ENCODE assay signal across 1 cellular context in the genomic region with DNA sequence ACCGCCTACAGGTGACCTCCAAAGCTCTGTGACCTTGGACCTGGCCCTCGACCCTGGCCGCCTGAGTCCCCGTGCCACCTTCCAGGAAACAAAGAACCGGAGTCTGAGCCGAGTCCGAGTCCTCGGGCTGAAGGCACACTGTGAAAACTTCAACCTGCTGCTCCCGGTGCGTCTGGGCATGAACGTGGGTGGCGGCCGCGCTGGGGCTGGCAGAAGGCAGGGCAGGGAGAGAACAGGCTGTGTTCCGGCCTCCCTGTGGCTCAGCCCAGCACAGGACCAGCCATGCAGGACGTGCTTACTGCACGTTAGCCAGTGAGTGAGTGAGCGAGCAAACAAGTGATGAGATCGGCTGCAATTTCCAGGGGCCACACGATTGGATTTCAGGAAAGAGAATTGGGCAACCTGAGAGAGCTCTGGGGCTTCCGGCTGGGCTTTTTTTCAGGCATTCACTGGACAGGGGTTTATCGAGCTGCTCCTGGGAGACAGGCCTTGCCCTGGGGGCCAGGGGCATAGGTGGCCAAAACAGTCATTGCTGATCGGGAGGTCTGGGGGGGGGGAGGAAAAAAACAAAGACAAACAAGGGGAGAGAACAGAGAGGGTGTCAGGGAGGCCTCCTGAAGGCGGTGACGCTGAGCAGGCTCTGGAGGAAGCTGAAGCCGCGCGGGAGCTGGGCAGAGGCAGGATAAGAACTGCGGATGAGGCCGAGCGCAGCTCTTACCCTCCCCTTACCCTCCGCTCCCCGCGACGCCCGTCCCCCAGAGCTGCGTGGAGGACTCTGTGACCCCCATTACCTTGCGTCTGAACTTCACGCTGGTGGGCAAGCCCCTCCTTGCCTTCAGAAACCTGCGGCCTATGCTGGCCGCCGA.
TF ChIP-seq lines count a peak whose summit lies in the region.

No MANE protein-coding gene starts in this region.

TF ChIP-seq in HepG2, 621 proteins besides CTCF, POLR2A, EP300 and RAD21 (continued from another document and continues in another):
- TF ChIP-seq NFATC3 (CRISPR knock-in tag; IDR thresholded peaks at IDR 0.05) = no peak
- TF ChIP-seq ZNF3 (CRISPR knock-in tag; IDR thresholded peaks at IDR 0.05) = no peak
- no peak for TF ChIP-seq ZNF207 (IDR thresholded peaks at IDR 0.05; ENCODE audit: borderline replicate concordance)
- TF ChIP-seq ZNF609 (CRISPR knock-in tag; IDR thresholded peaks at IDR 0.05; ENCODE audit: borderline replicate concordance) = no peak; the same call in 1 of the 2 replicates
- TF ChIP-seq KDM3A (CRISPR knock-in tag; IDR thresholded peaks at IDR 0.05; ENCODE audit: low read depth) = no peak
- TF ChIP-seq, protein P1, sequence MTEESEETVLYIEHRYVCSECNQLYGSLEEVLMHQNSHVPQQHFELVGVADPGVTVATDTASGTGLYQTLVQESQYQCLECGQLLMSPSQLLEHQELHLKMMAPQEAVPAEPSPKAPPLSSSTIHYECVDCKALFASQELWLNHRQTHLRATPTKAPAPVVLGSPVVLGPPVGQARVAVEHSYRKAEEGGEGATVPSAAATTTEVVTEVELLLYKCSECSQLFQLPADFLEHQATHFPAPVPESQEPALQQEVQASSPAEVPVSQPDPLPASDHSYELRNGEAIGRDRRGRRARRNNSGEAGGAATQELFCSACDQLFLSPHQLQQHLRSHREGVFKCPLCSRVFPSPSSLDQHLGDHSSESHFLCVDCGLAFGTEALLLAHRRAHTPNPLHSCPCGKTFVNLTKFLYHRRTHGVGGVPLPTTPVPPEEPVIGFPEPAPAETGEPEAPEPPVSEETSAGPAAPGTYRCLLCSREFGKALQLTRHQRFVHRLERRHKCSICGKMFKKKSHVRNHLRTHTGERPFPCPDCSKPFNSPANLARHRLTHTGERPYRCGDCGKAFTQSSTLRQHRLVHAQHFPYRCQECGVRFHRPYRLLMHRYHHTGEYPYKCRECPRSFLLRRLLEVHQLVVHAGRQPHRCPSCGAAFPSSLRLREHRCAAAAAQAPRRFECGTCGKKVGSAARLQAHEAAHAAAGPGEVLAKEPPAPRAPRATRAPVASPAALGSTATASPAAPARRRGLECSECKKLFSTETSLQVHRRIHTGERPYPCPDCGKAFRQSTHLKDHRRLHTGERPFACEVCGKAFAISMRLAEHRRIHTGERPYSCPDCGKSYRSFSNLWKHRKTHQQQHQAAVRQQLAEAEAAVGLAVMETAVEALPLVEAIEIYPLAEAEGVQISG (CRISPR knock-in tag; IDR thresholded peaks at IDR 0.05) = peak; percentile 29; the same call in 1 of the 2 replicates
- no peak for TF ChIP-seq ATRX (CRISPR knock-in tag; IDR thresholded peaks at IDR 0.05; ENCODE audit: borderline replicate concordance)
- TF ChIP-seq ZNF274 (CRISPR knock-in tag; IDR thresholded peaks at IDR 0.05) = no peak
- TF ChIP-seq, protein P2, sequence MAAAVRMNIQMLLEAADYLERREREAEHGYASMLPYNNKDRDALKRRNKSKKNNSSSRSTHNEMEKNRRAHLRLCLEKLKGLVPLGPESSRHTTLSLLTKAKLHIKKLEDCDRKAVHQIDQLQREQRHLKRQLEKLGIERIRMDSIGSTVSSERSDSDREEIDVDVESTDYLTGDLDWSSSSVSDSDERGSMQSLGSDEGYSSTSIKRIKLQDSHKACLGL (CRISPR knock-in tag; IDR thresholded peaks at IDR 0.05) = no peak
- TF ChIP-seq, protein P3, sequence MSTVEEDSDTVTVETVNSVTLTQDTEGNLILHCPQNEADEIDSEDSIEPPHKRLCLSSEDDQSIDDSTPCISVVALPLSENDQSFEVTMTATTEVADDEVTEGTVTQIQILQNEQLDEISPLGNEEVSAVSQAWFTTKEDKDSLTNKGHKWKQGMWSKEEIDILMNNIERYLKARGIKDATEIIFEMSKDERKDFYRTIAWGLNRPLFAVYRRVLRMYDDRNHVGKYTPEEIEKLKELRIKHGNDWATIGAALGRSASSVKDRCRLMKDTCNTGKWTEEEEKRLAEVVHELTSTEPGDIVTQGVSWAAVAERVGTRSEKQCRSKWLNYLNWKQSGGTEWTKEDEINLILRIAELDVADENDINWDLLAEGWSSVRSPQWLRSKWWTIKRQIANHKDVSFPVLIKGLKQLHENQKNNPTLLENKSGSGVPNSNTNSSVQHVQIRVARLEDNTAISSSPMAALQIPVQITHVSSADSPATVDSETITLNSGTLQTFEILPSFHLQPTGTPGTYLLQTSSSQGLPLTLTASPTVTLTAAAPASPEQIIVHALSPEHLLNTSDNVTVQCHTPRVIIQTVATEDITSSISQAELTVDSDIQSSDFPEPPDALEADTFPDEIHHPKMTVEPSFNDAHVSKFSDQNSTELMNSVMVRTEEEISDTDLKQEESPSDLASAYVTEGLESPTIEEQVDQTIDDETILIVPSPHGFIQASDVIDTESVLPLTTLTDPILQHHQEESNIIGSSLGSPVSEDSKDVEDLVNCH (CRISPR knock-in tag; IDR thresholded peaks at IDR 0.05) = no peak
- TF ChIP-seq, protein P4, sequence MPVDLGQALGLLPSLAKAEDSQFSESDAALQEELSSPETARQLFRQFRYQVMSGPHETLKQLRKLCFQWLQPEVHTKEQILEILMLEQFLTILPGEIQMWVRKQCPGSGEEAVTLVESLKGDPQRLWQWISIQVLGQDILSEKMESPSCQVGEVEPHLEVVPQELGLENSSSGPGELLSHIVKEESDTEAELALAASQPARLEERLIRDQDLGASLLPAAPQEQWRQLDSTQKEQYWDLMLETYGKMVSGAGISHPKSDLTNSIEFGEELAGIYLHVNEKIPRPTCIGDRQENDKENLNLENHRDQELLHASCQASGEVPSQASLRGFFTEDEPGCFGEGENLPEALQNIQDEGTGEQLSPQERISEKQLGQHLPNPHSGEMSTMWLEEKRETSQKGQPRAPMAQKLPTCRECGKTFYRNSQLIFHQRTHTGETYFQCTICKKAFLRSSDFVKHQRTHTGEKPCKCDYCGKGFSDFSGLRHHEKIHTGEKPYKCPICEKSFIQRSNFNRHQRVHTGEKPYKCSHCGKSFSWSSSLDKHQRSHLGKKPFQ (CRISPR knock-in tag; IDR thresholded peaks at IDR 0.05; ENCODE audit: insufficient replicate concordance) = no peak
- TF ChIP-seq BCL3 (CRISPR knock-in tag; IDR thresholded peaks at IDR 0.05) = no peak
- TF ChIP-seq, protein P5, sequence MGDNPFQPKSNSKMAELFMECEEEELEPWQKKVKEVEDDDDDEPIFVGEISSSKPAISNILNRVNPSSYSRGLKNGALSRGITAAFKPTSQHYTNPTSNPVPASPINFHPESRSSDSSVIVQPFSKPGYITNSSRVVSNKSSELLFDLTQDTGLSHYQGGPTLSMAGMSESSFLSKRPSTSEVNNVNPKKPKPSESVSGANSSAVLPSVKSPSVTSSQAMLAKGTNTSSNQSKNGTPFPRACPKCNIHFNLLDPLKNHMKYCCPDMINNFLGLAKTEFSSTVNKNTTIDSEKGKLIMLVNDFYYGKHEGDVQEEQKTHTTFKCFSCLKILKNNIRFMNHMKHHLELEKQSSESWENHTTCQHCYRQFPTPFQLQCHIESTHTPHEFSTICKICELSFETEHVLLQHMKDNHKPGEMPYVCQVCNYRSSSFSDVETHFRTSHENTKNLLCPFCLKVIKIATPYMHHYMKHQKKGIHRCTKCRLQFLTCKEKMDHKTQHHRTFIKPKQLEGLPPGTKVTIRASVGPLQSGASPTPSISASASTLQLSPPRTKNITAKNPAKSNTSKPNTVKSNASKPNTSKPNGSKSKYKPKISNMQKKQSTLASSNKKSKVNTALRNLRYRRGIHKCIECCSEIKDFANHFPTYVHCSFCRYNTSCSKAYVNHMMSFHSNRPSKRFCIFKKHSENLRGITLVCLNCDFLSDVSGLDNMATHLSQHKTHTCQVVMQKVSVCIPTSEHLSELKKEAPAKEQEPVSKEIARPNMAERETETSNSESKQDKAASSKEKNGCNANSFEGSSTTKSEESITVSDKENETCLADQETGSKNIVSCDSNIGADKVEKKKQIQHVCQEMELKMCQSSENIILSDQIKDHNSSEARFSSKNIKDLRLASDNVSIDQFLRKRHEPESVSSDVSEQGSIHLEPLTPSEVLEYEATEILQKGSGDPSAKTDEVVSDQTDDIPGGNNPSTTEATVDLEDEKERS (CRISPR knock-in tag; IDR thresholded peaks at IDR 0.05) = no peak
- TF ChIP-seq, protein P6, sequence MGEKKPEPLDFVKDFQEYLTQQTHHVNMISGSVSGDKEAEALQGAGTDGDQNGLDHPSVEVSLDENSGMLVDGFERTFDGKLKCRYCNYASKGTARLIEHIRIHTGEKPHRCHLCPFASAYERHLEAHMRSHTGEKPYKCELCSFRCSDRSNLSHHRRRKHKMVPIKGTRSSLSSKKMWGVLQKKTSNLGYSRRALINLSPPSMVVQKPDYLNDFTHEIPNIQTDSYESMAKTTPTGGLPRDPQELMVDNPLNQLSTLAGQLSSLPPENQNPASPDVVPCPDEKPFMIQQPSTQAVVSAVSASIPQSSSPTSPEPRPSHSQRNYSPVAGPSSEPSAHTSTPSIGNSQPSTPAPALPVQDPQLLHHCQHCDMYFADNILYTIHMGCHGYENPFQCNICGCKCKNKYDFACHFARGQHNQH (CRISPR knock-in tag; IDR thresholded peaks at IDR 0.05) = no peak
- TF ChIP-seq ZNF792 (CRISPR knock-in tag; IDR thresholded peaks at IDR 0.05) = peak; percentile 67; the same call in 1 of the 2 replicates
- TF ChIP-seq AKAP8 (CRISPR knock-in tag; IDR thresholded peaks at IDR 0.05) = no peak
- TF ChIP-seq ZNF772 (CRISPR knock-in tag; IDR thresholded peaks at IDR 0.05) = no peak; the same call in none of the 2 replicates
- no peak for TF ChIP-seq ZFP36L2 (CRISPR knock-in tag; IDR thresholded peaks at IDR 0.05)
- TF ChIP-seq, protein P7, sequence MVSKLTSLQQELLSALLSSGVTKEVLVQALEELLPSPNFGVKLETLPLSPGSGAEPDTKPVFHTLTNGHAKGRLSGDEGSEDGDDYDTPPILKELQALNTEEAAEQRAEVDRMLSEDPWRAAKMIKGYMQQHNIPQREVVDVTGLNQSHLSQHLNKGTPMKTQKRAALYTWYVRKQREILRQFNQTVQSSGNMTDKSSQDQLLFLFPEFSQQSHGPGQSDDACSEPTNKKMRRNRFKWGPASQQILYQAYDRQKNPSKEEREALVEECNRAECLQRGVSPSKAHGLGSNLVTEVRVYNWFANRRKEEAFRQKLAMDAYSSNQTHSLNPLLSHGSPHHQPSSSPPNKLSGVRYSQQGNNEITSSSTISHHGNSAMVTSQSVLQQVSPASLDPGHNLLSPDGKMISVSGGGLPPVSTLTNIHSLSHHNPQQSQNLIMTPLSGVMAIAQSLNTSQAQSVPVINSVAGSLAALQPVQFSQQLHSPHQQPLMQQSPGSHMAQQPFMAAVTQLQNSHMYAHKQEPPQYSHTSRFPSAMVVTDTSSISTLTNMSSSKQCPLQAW (CRISPR knock-in tag; IDR thresholded peaks at IDR 0.05) = peak; percentile 58; the same call in 1 of the 2 replicates
- no peak for TF ChIP-seq TFE3 (CRISPR knock-in tag; IDR thresholded peaks at IDR 0.05)
- no peak for TF ChIP-seq MXI1 (IDR thresholded peaks at IDR 0.05; ENCODE audit: borderline replicate concordance, low read depth, low read length)
- TF ChIP-seq, protein P8, sequence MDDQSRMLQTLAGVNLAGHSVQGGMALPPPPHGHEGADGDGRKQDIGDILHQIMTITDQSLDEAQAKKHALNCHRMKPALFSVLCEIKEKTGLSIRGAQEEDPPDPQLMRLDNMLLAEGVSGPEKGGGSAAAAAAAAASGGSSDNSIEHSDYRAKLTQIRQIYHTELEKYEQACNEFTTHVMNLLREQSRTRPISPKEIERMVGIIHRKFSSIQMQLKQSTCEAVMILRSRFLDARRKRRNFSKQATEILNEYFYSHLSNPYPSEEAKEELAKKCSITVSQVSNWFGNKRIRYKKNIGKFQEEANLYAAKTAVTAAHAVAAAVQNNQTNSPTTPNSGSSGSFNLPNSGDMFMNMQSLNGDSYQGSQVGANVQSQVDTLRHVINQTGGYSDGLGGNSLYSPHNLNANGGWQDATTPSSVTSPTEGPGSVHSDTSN (CRISPR knock-in tag; IDR thresholded peaks at IDR 0.05; ENCODE audit: borderline replicate concordance) = no peak
- TF ChIP-seq ZNF660 (CRISPR knock-in tag; IDR thresholded peaks at IDR 0.05; ENCODE audit: borderline replicate concordance, low read depth) = no peak
- TF ChIP-seq KLF16 (CRISPR knock-in tag; IDR thresholded peaks at IDR 0.05) = no peak
- TF ChIP-seq ZNF878 (CRISPR knock-in tag; IDR thresholded peaks at IDR 0.05) = no peak
